ENCODE assay signal across 26 cellular contexts in the genomic region with DNA sequence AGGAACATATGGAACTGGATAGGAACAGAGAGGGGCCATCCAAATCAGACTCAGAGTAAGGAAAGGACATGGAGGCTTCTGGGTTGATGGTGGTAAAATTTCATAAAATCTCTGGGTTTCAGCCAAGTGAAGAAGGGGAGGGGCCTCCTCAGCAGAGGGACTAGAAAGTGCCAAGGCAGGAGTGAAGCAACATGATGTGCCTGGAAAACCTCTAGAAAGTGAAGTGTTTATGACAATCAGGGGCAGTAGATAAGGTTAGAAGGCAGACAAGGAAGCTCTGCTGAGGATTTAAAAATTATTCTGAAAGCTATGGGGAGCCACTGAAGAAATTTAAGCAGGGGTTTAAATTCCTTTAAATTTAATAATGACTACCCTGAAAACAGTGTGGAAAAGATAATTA.
A peak's percentile ranks its signal among the peaks of the same experiment; 100 is the strongest.
DNase-seq lines count a peak whose midpoint lies in the region; ATAC-seq and TF ChIP-seq lines count a peak whose summit lies in the region.
"Had no signal": no experiment of that assay in that cellular context is flagged by ENCODE, and none has a peak within 500 bp of the region (broad histone marks: within the 10 kb centered on the region; RNA-seq: fewer than 3 reads in every experiment).

No MANE protein-coding gene starts in this region.

- peak overlapping the region; percentile 43 for H2AFZ ChIP-seq in smooth muscle cell (ENCODE audit: low read depth)

- H4K20me1 ChIP-seq in smooth muscle cell (ENCODE audit: low read depth) = no peaks in the 10 kb centered on the region
- H4K20me1 ChIP-seq: BLaER1 had no signal

- CTCF ChIA-PET in T-cell (lab: Charles Lee) = no interaction called here

- DNase-seq in Right ventricle myocardium inferior (ENCODE audit: missing footprints) (no peak), right cardiac atrium (no peak), OCI-M1 (lab: John Stamatoyannopoulos, UW) (peak; percentile 38), fibroblast of villous mesenchyme (ENCODE audit: low read depth) (peak; percentile 94), smooth muscle cell (lab: John Stamatoyannopoulos, UW; ENCODE audit: unreplicated experiment) (no peak), T-cell (no peak), gastrocnemius medialis (no peak), GM19238 (ENCODE audit: insufficient read length, low spot score) (no peak)
- DNase-seq: CD4-positive, CD25-positive, alpha-beta regulatory T cell; GOT3; HCEC 1CT; IMR-90; KG1; MM.1S; NCI-H1105 treated with DMSO at 0.1 percent for 48 hours; NCI-H146; NCI-H1930; NCI-H2107; NCI-H446 treated with DMSO at 0.1 percent for 48 hours; NCI-H526; SIG-M5; SK-N-SH had no signal

- intact Hi-C loops in Right ventricle myocardium inferior (cut with DNase I) = no loop called here
- intact Hi-C loops in right cardiac atrium (cut with DNase I) = no loop called here
- intact Hi-C loops in gastrocnemius medialis (cut with DNase I; ENCODE audit: low total_unique reads) = no loop called here

- H3K4me3 ChIP-seq in right cardiac atrium (ENCODE audit: low read length) = no peak overlapping the region
- no peak overlapping the region for H3K4me3 ChIP-seq in fibroblast of villous mesenchyme (ENCODE audit: low read depth, low read length)
- H3K4me3 ChIP-seq in smooth muscle cell = no peak overlapping the region
- H3K4me3 ChIP-seq in gastrocnemius medialis = no peak overlapping the region
- H3K4me3 ChIP-seq: BLaER1, GM12878 had no signal

- H3K4me1 Mint-ChIP-seq in T-cell = no peaks in the 10 kb centered on the region
- H3K4me1 Mint-ChIP-seq: CD4-positive, CD25-positive, alpha-beta regulatory T cell had no signal

- H3K9me3 Mint-ChIP-seq in T-cell = peaks cover 5 to 11% (median 7%) of the 10 kb centered on the region in 3 donors

- H3K27me3 ChIP-seq in right cardiac atrium (ENCODE audit: control insufficient read depth, insufficient read depth) (no peaks in the 10 kb centered on the region), smooth muscle cell (ENCODE audit: low read depth) (no peaks in the 10 kb centered on the region), gastrocnemius medialis (no peaks in the 10 kb centered on the region)
- H3K27me3 ChIP-seq: BLaER1 had no signal

- H3K79me2 ChIP-seq in smooth muscle cell (ENCODE audit: low read depth) = no peaks in the 10 kb centered on the region

- H3K4me1 ChIP-seq in right cardiac atrium (ENCODE audit: control insufficient read depth, insufficient read depth, low read length) (no peaks in the 10 kb centered on the region), smooth muscle cell (ENCODE audit: low read depth) (peaks cover 5% of the 10 kb centered on the region), gastrocnemius medialis (no peaks in the 10 kb centered on the region)
- H3K4me1 ChIP-seq: BLaER1 had no signal

- POLR2A ChIA-PET in T-cell (lab: Charles Lee) = no interaction called here

- TF ChIP-seq CTCF in fibroblast of villous mesenchyme (IDR thresholded peaks at IDR 0.05; ENCODE audit: insufficient read depth, low read depth, low read length) (no peak), smooth muscle cell (IDR thresholded peaks at IDR 0.05; ENCODE audit: borderline replicate concordance, insufficient read depth, poor library complexity, severe bottlenecking) (no peak), gastrocnemius medialis (IDR thresholded peaks at IDR 0.05 in 4 of 5, conservative IDR thresholded peaks at IDR 0.05 in 1 of 5) (no peak)

- TF ChIP-seq POLR2A in gastrocnemius medialis (IDR thresholded peaks at IDR 0.05) = no peak

- no peaks in the 10 kb centered on the region for H3K36me3 Mint-ChIP-seq in T-cell
- H3K36me3 Mint-ChIP-seq: CD4-positive, CD25-positive, alpha-beta regulatory T cell had no signal

- H3K27me3 Mint-ChIP-seq in T-cell = no peaks in the 10 kb centered on the region
- H3K27me3 Mint-ChIP-seq: CD4-positive, CD25-positive, alpha-beta regulatory T cell had no signal

- ATAC-seq in Right ventricle myocardium inferior (peak; percentile 10), right cardiac atrium (no peak), T-cell (replicated peaks in 1 of 4) (no peak), gastrocnemius medialis (no peak)
- ATAC-seq: GM12878, Panc1 had no signal

- H3K9ac ChIP-seq in smooth muscle cell (ENCODE audit: low read depth) = no peak overlapping the region
- H3K9ac ChIP-seq: BLaER1, SK-N-SH had no signal

- no peak overlapping the region for H3K4me3 Mint-ChIP-seq in T-cell
- H3K4me3 Mint-ChIP-seq: CD4-positive, CD25-positive, alpha-beta regulatory T cell had no signal

- no peak overlapping the region for H3K27ac ChIP-seq in right cardiac atrium (ENCODE audit: low read length)
- no peak overlapping the region for H3K27ac ChIP-seq in smooth muscle cell (ENCODE audit: low read depth)
- H3K27ac ChIP-seq in gastrocnemius medialis = no peak overlapping the region
- H3K27ac ChIP-seq: BLaER1, RWPE1 had no signal

- H3K27ac Mint-ChIP-seq in T-cell = no peak overlapping the region
- H3K27ac Mint-ChIP-seq: CD4-positive, CD25-positive, alpha-beta regulatory T cell had no signal

- no peaks in the 10 kb centered on the region for H3K36me3 ChIP-seq in smooth muscle cell (ENCODE audit: low read depth)
- H3K36me3 ChIP-seq in gastrocnemius medialis = no peaks in the 10 kb centered on the region
- H3K36me3 ChIP-seq: BLaER1 had no signal

- H3K4me2 ChIP-seq in smooth muscle cell = no peak overlapping the region
- H3K4me2 ChIP-seq: BLaER1, SK-N-SH had no signal

- in situ Hi-C loops in gastrocnemius medialis (cut with MboI; ENCODE audit: low sequenced_read_pairs in 4 of 4) = no loop called here

- H3K9me3 ChIP-seq in right cardiac atrium (ENCODE audit: control insufficient read depth, low read length) (no peaks in the 10 kb centered on the region), smooth muscle cell (replicated peaks; ENCODE audit: low read depth) (peaks cover 5% of the 10 kb centered on the region), gastrocnemius medialis (no peaks in the 10 kb centered on the region)
- H3K9me3 ChIP-seq: BLaER1, SK-N-SH had no signal

- H3F3A ChIP-seq in smooth muscle cell (ENCODE audit: low read depth) = peaks cover 9% of the 10 kb centered on the region

Comparison
In these comparisons a context has a peak if more than half of its experiments do, and no peak if none do; other contexts are left out.
1. DNase-seq: peak in OCI-M1 (single experiment) and fibroblast of villous mesenchyme (single experiment); none in Right ventricle myocardium inferior (single experiment), right cardiac atrium (0 of 3), smooth muscle cell (single experiment), T-cell (0 of 34), gastrocnemius medialis (0 of 2) and GM19238 (single experiment).